ENCODE assay signal across 9 cellular contexts in the genomic region with DNA sequence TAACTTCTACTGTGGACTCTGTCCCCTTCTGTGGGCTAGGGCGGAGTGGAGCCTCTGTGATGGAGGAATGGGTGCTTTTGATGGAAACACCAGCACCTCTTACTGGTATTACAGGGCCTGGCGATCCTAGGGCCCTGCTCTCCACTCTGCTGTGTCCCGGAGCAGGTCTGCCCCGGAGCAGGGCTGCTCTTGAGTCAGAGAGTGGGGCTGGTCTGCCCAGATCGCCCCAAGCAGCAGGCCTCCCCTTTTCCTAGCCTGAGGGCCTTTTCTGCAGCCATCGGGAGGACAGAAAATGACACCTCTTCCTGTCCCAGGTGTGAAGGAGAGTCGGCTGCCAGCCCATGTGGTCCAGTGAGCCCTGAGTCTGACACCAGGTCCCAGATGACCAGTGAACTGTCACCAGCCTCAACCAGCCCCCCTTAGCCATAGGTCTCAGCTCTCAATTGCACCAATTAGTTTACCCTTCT. TPM values are rescaled to one million over a fixed set of nuclear protein-coding genes. Genes with fewer than 3 reads are reported as not detected.
DNase-seq lines count a peak whose midpoint lies in the region; ATAC-seq, FAIRE-seq and TF ChIP-seq lines count a peak whose summit lies in the region.
"Had no signal": no experiment of that assay in that cellular context is flagged by ENCODE, and none has a peak within 500 bp of the region (broad histone marks: within the 10 kb centered on the region; RNA-seq: fewer than 3 reads in every experiment).

No MANE protein-coding gene starts in this region.

- DNase-seq in Caki2 (ENCODE audit: low read depth) (peak; percentile 22), HCEC 1CT (peak; percentile 22), pancreas (no peak), NCI-H187 treated with DMSO at 0.1 percent for 48 hours (lab: John Stamatoyannopoulos, UW) (no peak), KG1 (lab: John Stamatoyannopoulos, UW) (no peak)

- peak; percentile 45 for ATAC-seq in esophagus mucosa
- no peak for ATAC-seq in pancreas
- no peak for ATAC-seq in HG03280 (IDR thresholded peaks at IDR 0.05; ENCODE audit: unreplicated experiment)

- H3K4me3 ChIP-seq in SU-DHL-6 (ENCODE audit: insufficient read depth, low read length, poor library complexity, severe bottlenecking) (peak overlapping the region; percentile 87), pancreas (peak overlapping the region; percentile 59 to 89 (median 78))

- in situ Hi-C loops in Caki2 (cut with HindIII; ENCODE audit: low pct_unique_long_range_greater_than_20kb, low sequenced_read_pairs), result no loop called here

- intact Hi-C loops in pancreas (cut with DNase I), result no loop called here

- 7 to 13% methylated on average over 7 of the region's 7 CpGs for WGBS in pancreas, 2 donors

- H3K9ac ChIP-seq in SU-DHL-6 (ENCODE audit: low read length), result peak overlapping the region; percentile 74

- TF ChIP-seq CTCF in SU-DHL-6 (IDR thresholded peaks at IDR 0.05; ENCODE audit: insufficient read depth, low read length, poor library complexity, severe bottlenecking) (no peak), pancreas (IDR thresholded peaks at IDR 0.05) (no peak)

- H4K20me1 ChIP-seq in SU-DHL-6 (ENCODE audit: low read depth, low read length), result no peaks in the 10 kb centered on the region

- H3K4me2 ChIP-seq in SU-DHL-6 (ENCODE audit: low read depth, low read length, poor library complexity, severe bottlenecking), result peak overlapping the region; percentile 84

- peaks cover 6 to 7% (median 7%) of the 10 kb centered on the region in 3 donors for H3K4me1 ChIP-seq in pancreas

- H3K27ac ChIP-seq in SU-DHL-6 (ENCODE audit: low read depth, low read length) (peak overlapping the region; percentile 55; the same call in 1 of the 2 replicates), pancreas (peak overlapping the region in 2 of 4 donors; percentile 32 to 44)

- peaks cover 8% of the 10 kb centered on the region; the same call in 1 of the 2 replicates for H3F3A ChIP-seq in SU-DHL-6 (ENCODE audit: insufficient read depth)

- no peak for FAIRE-seq in pancreas (lab: Jason Lieb, UNC)
- FAIRE-seq: TTC549 had no signal

- H3K9me2 ChIP-seq in SU-DHL-6 (replicated peaks; ENCODE audit: insufficient read depth, low read length), result no peaks in the 10 kb centered on the region

- H3K9me3 ChIP-seq in SU-DHL-6 (ENCODE audit: insufficient read depth, low read length) (no peaks in the 10 kb centered on the region), pancreas (no peaks in the 10 kb centered on the region)

- H2AFZ ChIP-seq in SU-DHL-6 (ENCODE audit: low read depth, low read length, severe bottlenecking), result peak overlapping the region; percentile 24

- H3K79me2 ChIP-seq in SU-DHL-6 (ENCODE audit: insufficient read depth, low read length), result peaks cover 21% of the 10 kb centered on the region; the same call in 1 of the 2 replicates

- no peaks in the 10 kb centered on the region for H3K27me3 ChIP-seq in SU-DHL-6 (ENCODE audit: low read length)
- no peaks in the 10 kb centered on the region for H3K27me3 ChIP-seq in pancreas

- H3K36me3 ChIP-seq in SU-DHL-6 (ENCODE audit: low read length) (0 out of 2 replicates have a peak, but pooled peaks cover 3% of the 10 kb centered on the region), pancreas (peaks cover 0 to 33% (median 8%) of the 10 kb centered on the region in 3 donors)

RNA-seq across cellular contexts. Expression of a gene that starts 1.4 kb away (rescaled TPM):
- 18.1 and 20.2 TPM in 2 replicates for total RNA-seq in Caki2 (2014; rRNA removed; shearing (Covaris generic); ENCODE audit: low replicate concordance)
- total RNA-seq in esophagus mucosa (20.0 TPM), pancreas (10 to 100 TPM; 12.1 to 19.4 (median 15.2) TPM)
- polyA plus RNA-seq in pancreas, result 10 to 100 TPM; 12.9 to 14.5 TPM

RNA-seq across cellular contexts. Expression of a gene that starts 42.7 kb away (rescaled TPM):
- 11.6 and 15.8 TPM in 2 replicates for total RNA-seq in Caki2 (2014; rRNA removed; shearing (Covaris generic); ENCODE audit: low replicate concordance)
- total RNA-seq in esophagus mucosa (7.5 TPM), pancreas (1 to 10 TPM; 3.7 to 9.0 (median 5.2) TPM)
- polyA plus RNA-seq in pancreas, result 10 to 100 TPM in 1 of 2 donors, 1 to 10 TPM in 1; 8.7 to 13.7 TPM

RNA-seq across cellular contexts. Expression of a gene that starts 49.5 kb away (rescaled TPM):
- total RNA-seq in Caki2 (2014; rRNA removed; shearing (Covaris generic); ENCODE audit: low replicate concordance), result 2.4 and 2.9 TPM in 2 replicates
- total RNA-seq in esophagus mucosa, result 9.3 TPM
- total RNA-seq in pancreas, result 1 to 10 TPM; 5.0 to 8.0 (median 5.9) TPM
- 1 to 10 TPM; 2.4 to 2.8 TPM for polyA plus RNA-seq in pancreas

Comparison
In these comparisons a context has a peak if more than half of its experiments do, and no peak if none do; other contexts are left out.
1. DNase-seq: peak in Caki2 (single experiment) and HCEC 1CT (single experiment); none in pancreas (0 of 6), NCI-H187 treated with DMSO at 0.1 percent for 48 hours (single experiment) and KG1 (single experiment).